11 cellular contexts compared by ENCODE assay signal in the genomic region with DNA sequence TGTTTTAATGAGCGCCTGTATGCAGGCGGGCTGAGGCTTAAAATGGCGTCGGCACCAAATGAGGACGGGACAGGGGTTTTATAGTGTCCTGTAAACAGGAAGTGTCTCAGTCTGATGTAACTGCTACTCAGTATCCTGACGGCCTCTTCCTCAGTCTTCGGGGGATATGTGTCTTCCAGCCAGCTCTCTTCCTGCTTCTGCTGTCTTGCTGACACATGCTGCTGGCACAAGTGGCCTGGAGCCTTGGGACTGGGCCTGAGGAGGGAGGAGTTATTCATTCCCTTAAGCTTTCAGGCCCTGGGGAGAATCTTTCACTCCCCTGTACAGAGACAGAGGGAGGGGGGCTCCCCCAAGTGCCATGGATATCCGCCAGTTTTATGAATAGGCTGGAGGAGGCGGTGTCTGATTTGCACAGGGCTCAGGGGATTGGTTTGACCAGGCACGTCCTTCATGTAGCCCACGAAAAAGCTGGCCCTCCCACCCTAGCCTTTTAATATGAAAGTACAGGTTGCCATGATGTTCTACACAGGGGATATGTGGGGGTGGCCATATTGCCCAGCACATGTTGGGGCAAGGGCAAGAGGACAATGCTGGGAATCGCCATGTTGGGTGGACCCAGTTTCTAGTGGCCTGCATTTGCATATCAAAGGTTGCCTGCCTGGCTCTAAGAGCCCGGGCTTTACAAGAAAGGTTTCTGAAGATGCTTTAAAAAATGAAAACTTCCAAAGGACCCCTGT. TPM values are rescaled to one million over a fixed set of nuclear protein-coding genes. Genes with fewer than 3 reads are reported as not detected.
DNase-seq lines count a peak whose midpoint lies in the region; ATAC-seq and TF ChIP-seq lines count a peak whose summit lies in the region.
"Had no signal": no experiment of that assay in that cellular context is flagged by ENCODE, and none has a peak within 500 bp of the region (broad histone marks: within the 10 kb centered on the region; RNA-seq: fewer than 3 reads in every experiment).

No MANE protein-coding gene starts in this region.

- CTCF ChIA-PET in AG04449 (lab: Yijun Ruan, JAX) = interaction anchor here (1.2 to 2.0 kb wide), 2 partner anchors 19 to 180 kb away, joined by 3 to 6 read pairs; partner anchors contain the start of gene NDUFB4

- no peaks in the 10 kb centered on the region for H3K27me3 ChIP-seq in body of pancreas

- DNase-seq in AG04449 (ENCODE audit: low read depth, low spot score) = peak; percentile 24
- DNase-seq in Kasumi-1 (lab: John Stamatoyannopoulos, UW) = peak; percentile 11 to 21
- peak in 1 of 4 donors; percentile 18 for DNase-seq in body of pancreas
- DNase-seq in left colon = peak in 1 of 2 donors; percentile 32
- DNase-seq in activated T-cell treated with anti-CD3 and anti-CD28 coated beads for 4 hours = no peak
- DNase-seq in stimulated activated CD4-positive, alpha-beta T cell treated with anti-CD3 and anti-CD28 coated beads, Interleukin-2, amount 100 ng/mL, for 24 hours = no peak
- DNase-seq in GDM1 (lab: John Stamatoyannopoulos, UW) = no peak
- no peak for DNase-seq in NCI-H1092 (lab: John Stamatoyannopoulos, UW)
- DNase-seq: CD4-positive, CD25-positive, alpha-beta regulatory T cell; natural killer cell; stimulated activated naive B cell treated with anti-CD40 and anti-IgM and Interleukin-4, amounts not matched to agents 10 μg/mL and 1 μg/mL and 100 μg/mL, for 72 hours had no signal

- POLR2A ChIA-PET in AG04449 (lab: Yijun Ruan, JAX) = interaction anchor here (1.1 kb wide), 1 partner anchor 13 kb away, joined by 4 read pairs; no protein-coding TSS in a partner anchor

- H3K4me3 ChIP-seq in AG04449 (ENCODE audit: low read depth, low read length) (no peak overlapping the region), body of pancreas (no peak overlapping the region)

- H3K27ac ChIP-seq in body of pancreas = no peak overlapping the region

- no peaks in the 10 kb centered on the region for H3K36me3 ChIP-seq in body of pancreas (replicated peaks in 1 of 2; ENCODE audit: insufficient read depth in 1 of 2, low read depth in 2 of 2)

- no peak for TF ChIP-seq POLR2A in body of pancreas (IDR thresholded peaks at IDR 0.05)

- ATAC-seq in body of pancreas (peak; percentile 27), left colon (peak; percentile 40)
- ATAC-seq: natural killer cell; stimulated activated naive B cell treated with anti-CD40 and anti-IgM and Interleukin-4, amounts not matched to agents 10 μg/mL and 1 μg/mL and 100 μg/mL, for 72 hours had no signal

- H3K4me1 ChIP-seq in body of pancreas = no peaks in the 10 kb centered on the region

- intact Hi-C loops in body of pancreas (cut with DNase I) (no loop called here), left colon (cut with DNase I, micrococcal nuclease) (no loop called here)

- H3K9me3 ChIP-seq in body of pancreas = no peaks in the 10 kb centered on the region

- 80 to 81% methylated on average over 13 of the region's 13 CpGs for WGBS in body of pancreas, 2 donors

- TF ChIP-seq CTCF in AG04449 (IDR thresholded peaks at IDR 0.05; ENCODE audit: insufficient read depth, low read length, missing control alignments) = no peak
- no peak for TF ChIP-seq CTCF in body of pancreas (IDR thresholded peaks at IDR 0.05)

RNA-seq across cellular contexts. Expression of gene NDUFB4, which starts 19.9 kb away (rescaled TPM):
- total RNA-seq in body of pancreas (10 to 100 TPM; 15.8 to 60.7 TPM), left colon (100 to 1,000 TPM; 151 to 180 TPM)

Comparison
In these comparisons a context has a peak if more than half of its experiments do, and no peak if none do; other contexts are left out.
1. DNase-seq: peak in AG04449 (single experiment) and Kasumi-1 (2 of 2); none in activated T-cell treated with anti-CD3 and anti-CD28 coated beads for 4 hours (single experiment), stimulated activated CD4-positive, alpha-beta T cell treated with anti-CD3 and anti-CD28 coated beads, Interleukin-2, amount 100 ng/mL, for 24 hours (0 of 2), GDM1 (single experiment) and NCI-H1092 (single experiment).